ENCODE assay signal across 40 cellular contexts in genomic region chr2:156769802-156770201, GRCh38.
"Had no signal": no experiment of that assay in that cellular context is flagged by ENCODE, and none has a peak within 500 bp of the region (broad histone marks: within the 10 kb centered on the region; RNA-seq: fewer than 3 reads in every experiment).

No MANE protein-coding gene starts in this region.

- FAIRE-seq: astrocyte, bronchial epithelial cell had no signal

- DNase-seq: activated effector memory CD4-positive, alpha-beta T cell treated with anti-CD3 and anti-CD28 coated beads, Interleukin-2, amount 50 U/mL, for 16 hours; activated effector memory CD4-positive, alpha-beta T cell treated with Interleukin-2 at 50 U/mL for 16 hours; activated gamma-delta T cell; activated gamma-delta T cell treated with Interleukin-2 at 50 U/mL for 16 hours; activated naive CD4-positive, alpha-beta T cell; activated naive CD4-positive, alpha-beta T cell treated with anti-CD3 and anti-CD28 coated beads for 36 hours; activated naive CD4-positive, alpha-beta T cell treated with anti-CD3 and anti-CD28 coated beads, Interleukin-2, amount 10 ng/mL, durations not matched to agents 7 days and 5 days; activated naive CD4-positive, alpha-beta T cell treated with anti-CD3 and anti-CD28 coated beads, Interleukin-2, amount 50 U/mL, for 16 hours; activated naive CD4-positive, alpha-beta T cell treated with Interleukin-2 at 50 U/mL for 16 hours; activated naive CD8-positive, alpha-beta T cell treated with anti-CD3 and anti-CD28 coated beads for 36 hours; activated naive CD8-positive, alpha-beta T cell treated with anti-CD3 and anti-CD28 coated beads, Interleukin-2, amount 10 ng/mL, durations not matched to agents 7 days and 5 days; activated naive CD8-positive, alpha-beta T cell treated with anti-CD3 and anti-CD28 coated beads, Interleukin-2, amount 50 U/mL, for 24 hours; activated T-cell treated with anti-CD3 and anti-CD28 coated beads, Interleukin-2, amount 50 U/mL, for 1 hour; activated T-cell treated with anti-CD3 and anti-CD28 coated beads, Interleukin-2, amount 50 U/mL, for 24 hours; activated T-cell treated with anti-CD3 and anti-CD28 coated beads, Interleukin-2, amount 50 U/mL, for 4 hours; activated T-cell treated with anti-CD3 and anti-CD28 coated beads, Interleukin-2, amount 50 U/mL, for 48 hours; activated T-cell treated with anti-CD3 and anti-CD28 coated beads, Interleukin-2, amount 50 U/mL, for 72 hours; adrenal gland; amniotic stem cell; amygdala; anterior cingulate cortex; aorta; body of pancreas; brain microvascular endothelial cell; caudate nucleus; central memory CD4-positive, alpha-beta T cell; cerebellar nuclear complex had no signal

- H3K4me3 ChIP-seq: adrenal gland, ascending aorta, body of pancreas, breast epithelium, cardiac muscle cell had no signal

- H3K27me3 Mint-ChIP-seq: activated naive CD4-positive, alpha-beta T cell treated with anti-CD3 and anti-CD28 coated beads, Interleukin-2, amount 10 ng/mL, durations not matched to agents 7 days and 5 days; activated naive CD4-positive, alpha-beta T cell treated with anti-CD3 and anti-CD28 coated beads, Interleukin-2, amount 50 U/mL, for 24 hours; activated naive CD8-positive, alpha-beta T cell; activated naive CD8-positive, alpha-beta T cell treated with anti-CD3 and anti-CD28 coated beads for 36 hours; activated naive CD8-positive, alpha-beta T cell treated with anti-CD3 and anti-CD28 coated beads, Interleukin-2, amount 50 U/mL, for 24 hours; activated T-cell treated with anti-CD3 and anti-CD28 coated beads, Interleukin-2, amount 50 U/mL, for 24 hours; activated T-helper 17 cell treated with anti-CD3 and anti-CD28 coated beads, Interleukin-2, amount 50 U/mL, for 72 hours; central memory CD8-positive, alpha-beta T cell had no signal

- H3K4me1 Mint-ChIP-seq: activated naive CD4-positive, alpha-beta T cell treated with anti-CD3 and anti-CD28 coated beads, Interleukin-2, amount 10 ng/mL, durations not matched to agents 7 days and 5 days; activated naive CD4-positive, alpha-beta T cell treated with anti-CD3 and anti-CD28 coated beads, Interleukin-2, amount 50 U/mL, for 24 hours; activated naive CD8-positive, alpha-beta T cell treated with anti-CD3 and anti-CD28 coated beads for 36 hours; activated naive CD8-positive, alpha-beta T cell treated with anti-CD3 and anti-CD28 coated beads, Interleukin-2, amount 50 U/mL, for 24 hours; activated T-helper 17 cell treated with anti-CD3 and anti-CD28 coated beads, Interleukin-2, amount 50 U/mL, for 72 hours; brain; central memory CD8-positive, alpha-beta T cell had no signal

- H3K4me1 ChIP-seq: adrenal gland, ascending aorta, body of pancreas, breast epithelium had no signal

- H3K36me3 Mint-ChIP-seq: activated naive CD4-positive, alpha-beta T cell treated with anti-CD3 and anti-CD28 coated beads, Interleukin-2, amount 10 ng/mL, durations not matched to agents 7 days and 5 days; activated naive CD4-positive, alpha-beta T cell treated with anti-CD3 and anti-CD28 coated beads, Interleukin-2, amount 50 U/mL, for 24 hours; activated naive CD4-positive, alpha-beta T cell treated with anti-CD3 and anti-CD28 coated beads, Interleukin-2, amount 50 U/mL, for 72 hours; activated naive CD8-positive, alpha-beta T cell; activated naive CD8-positive, alpha-beta T cell treated with anti-CD3 and anti-CD28 coated beads for 36 hours; activated naive CD8-positive, alpha-beta T cell treated with anti-CD3 and anti-CD28 coated beads, Interleukin-2, amount 10 ng/mL, durations not matched to agents 7 days and 5 days; brain had no signal

- H3K4me3 Mint-ChIP-seq: activated naive CD4-positive, alpha-beta T cell treated with anti-CD3 and anti-CD28 coated beads for 36 hours; activated naive CD4-positive, alpha-beta T cell treated with anti-CD3 and anti-CD28 coated beads, Interleukin-2, amount 10 ng/mL, durations not matched to agents 7 days and 5 days; activated naive CD4-positive, alpha-beta T cell treated with anti-CD3 and anti-CD28 coated beads, Interleukin-2, amount 50 U/mL, for 24 hours; activated naive CD8-positive, alpha-beta T cell; activated naive CD8-positive, alpha-beta T cell treated with anti-CD3 and anti-CD28 coated beads for 36 hours; activated naive CD8-positive, alpha-beta T cell treated with anti-CD3 and anti-CD28 coated beads, Interleukin-2, amount 10 ng/mL, durations not matched to agents 7 days and 5 days; activated naive CD8-positive, alpha-beta T cell treated with anti-CD3 and anti-CD28 coated beads, Interleukin-2, amount 50 U/mL, for 24 hours; activated T-cell treated with anti-CD3 and anti-CD28 coated beads, Interleukin-2, amount 50 U/mL, for 24 hours; activated T-cell treated with anti-CD3 and anti-CD28 coated beads, Interleukin-2, amount 50 U/mL, for 4 hours; activated T-cell treated with anti-CD3 and anti-CD28 coated beads, Interleukin-2, amount 50 U/mL, for 72 hours; activated T-helper 1 cell treated with anti-CD3 and anti-CD28 coated beads, Interleukin-12 subunit alpha, Interleukin-12 subunit beta, Interleukin-2, Interleukin-4 antibody, amounts not matched to agents 30 ng/mL and 10 ng/mL and 1 ng/mL, durations not matched to agents 14 hours and 24 hours and 36 hours; activated T-helper 17 cell treated with anti-CD3 and anti-CD28 coated beads, Interleukin-2, amount 50 U/mL, for 72 hours; brain; central memory CD8-positive, alpha-beta T cell had no signal

- H3K27ac Mint-ChIP-seq: activated naive CD4-positive, alpha-beta T cell treated with anti-CD3 and anti-CD28 coated beads for 36 hours; activated naive CD4-positive, alpha-beta T cell treated with anti-CD3 and anti-CD28 coated beads, Interleukin-2, amount 10 ng/mL, durations not matched to agents 7 days and 5 days; activated naive CD4-positive, alpha-beta T cell treated with anti-CD3 and anti-CD28 coated beads, Interleukin-2, amount 50 U/mL, for 24 hours; activated naive CD4-positive, alpha-beta T cell treated with anti-CD3 and anti-CD28 coated beads, Interleukin-2, amount 50 U/mL, for 72 hours; activated naive CD8-positive, alpha-beta T cell; activated naive CD8-positive, alpha-beta T cell treated with anti-CD3 and anti-CD28 coated beads for 36 hours; activated naive CD8-positive, alpha-beta T cell treated with anti-CD3 and anti-CD28 coated beads, Interleukin-2, amount 10 ng/mL, durations not matched to agents 7 days and 5 days; activated naive CD8-positive, alpha-beta T cell treated with anti-CD3 and anti-CD28 coated beads, Interleukin-2, amount 50 U/mL, for 24 hours; activated T-cell treated with anti-CD3 and anti-CD28 coated beads, Interleukin-2, amount 50 U/mL, for 24 hours; activated T-cell treated with anti-CD3 and anti-CD28 coated beads, Interleukin-2, amount 50 U/mL, for 72 hours; activated T-helper 1 cell treated with anti-CD3 and anti-CD28 coated beads, Interleukin-12 subunit alpha, Interleukin-12 subunit beta, Interleukin-2, Interleukin-4 antibody, amounts not matched to agents 30 ng/mL and 10 ng/mL and 1 ng/mL, durations not matched to agents 14 hours and 24 hours and 36 hours; activated T-helper 17 cell treated with anti-CD3 and anti-CD28 coated beads, Interleukin-2, amount 50 U/mL, for 72 hours; activated T-helper 2 cell treated with anti-CD3 and anti-CD28 coated beads, Interferon-gamma antibody, Interleukin-2, Interleukin-4, amounts not matched to agents 10 μg/mL and 5 μg/mL and 100 μg/mL, durations not matched to agents 14 hours and 24 hours and 36 hours; brain had no signal

- H3K27me3 ChIP-seq: adrenal gland, ascending aorta, body of pancreas, brain microvascular endothelial cell, breast epithelium, cardiac muscle cell had no signal

- H3K27ac ChIP-seq: adrenal gland, ascending aorta, body of pancreas, brain microvascular endothelial cell, breast epithelium, cardiac muscle cell had no signal

- H3K9me3 ChIP-seq: body of pancreas had no signal

- ATAC-seq: activated naive CD4-positive, alpha-beta T cell treated with anti-CD3 and anti-CD28 coated beads, Interleukin-2, amount 50 U/mL, for 72 hours; activated naive CD8-positive, alpha-beta T cell treated with anti-CD3 and anti-CD28 coated beads, Interleukin-2, amount 50 U/mL, for 24 hours; activated T-cell treated with anti-CD3 and anti-CD28 coated beads, Interleukin-2, amount 50 U/mL, for 4 hours; activated T-cell treated with anti-CD3 and anti-CD28 coated beads, Interleukin-2, amount 50 U/mL, for 72 hours; activated T-helper 17 cell treated with anti-CD3 and anti-CD28 coated beads, Interleukin-2, amount 50 U/mL, for 72 hours; body of pancreas had no signal

- H3K36me3 ChIP-seq: adrenal gland, ascending aorta, brain microvascular endothelial cell, cardiac muscle cell had no signal
